Comparison of ENCODE assay signal across 9 cellular contexts in genomic region chr1:54273837-54274192, GRCh38.
DNase-seq lines count a peak whose midpoint lies in the region; ATAC-seq and TF ChIP-seq lines count a peak whose summit lies in the region.
"Had no signal": no experiment of that assay in that cellular context is flagged by ENCODE, and none has a peak within 500 bp of the region (broad histone marks: within the 10 kb centered on the region; RNA-seq: fewer than 3 reads in every experiment).

No MANE protein-coding gene starts in this region.

- DNase-seq in G401 (ENCODE audit: low spot score) (peak; percentile 68), SK-MEL-5 (ENCODE audit: low read depth, low spot score) (peak; percentile 33), left ventricle myocardium inferior (peak; percentile 40), retina (peak; percentile 69), SW 1271 (lab: John Stamatoyannopoulos, UW) (no peak)
- DNase-seq: T-helper 17 cell had no signal

- H3K36me3 ChIP-seq in left ventricle myocardium inferior, result no peaks in the 10 kb centered on the region

- no peaks in the 10 kb centered on the region for H3K9me3 ChIP-seq in left ventricle myocardium inferior (replicated peaks)

- peaks cover 89% of the 10 kb centered on the region for H3K4me1 ChIP-seq in left ventricle myocardium inferior

- TF ChIP-seq CTCF in left ventricle myocardium inferior (IDR thresholded peaks at IDR 0.05; ENCODE audit: borderline replicate concordance), result no peak

- H3K27me3 ChIP-seq in left ventricle myocardium inferior (ENCODE audit: low read depth), result no peaks in the 10 kb centered on the region

- in situ Hi-C loops in G401 (cut with HindIII; ENCODE audit: low sequenced_read_pairs) (no loop called here), SK-MEL-5 (cut with HindIII; ENCODE audit: low pct_unique_long_range_greater_than_20kb, low sequenced_read_pairs) (no loop called here)

- intact Hi-C loops in left ventricle myocardium inferior (cut with micrococcal nuclease), result no loop called here

- H3K27ac ChIP-seq in left ventricle myocardium inferior (replicated peaks), result peak overlapping the region; percentile 84

- ATAC-seq in HG03354 (IDR thresholded peaks at IDR 0.05; ENCODE audit: poor library complexity, severe bottlenecking, unreplicated experiment), result no peak
- ATAC-seq in GM21360 (IDR thresholded peaks at IDR 0.05; ENCODE audit: unreplicated experiment), result no peak
- ATAC-seq in HG03196 (IDR thresholded peaks at IDR 0.05; ENCODE audit: unreplicated experiment), result no peak
- ATAC-seq: T-helper 17 cell had no signal

- H3K4me3 ChIP-seq in left ventricle myocardium inferior, result peak overlapping the region; percentile 22

Comparison
In these comparisons a context has a peak if more than half of its experiments do, and no peak if none do; other contexts are left out.
1. DNase-seq: peak in G401 (single experiment), SK-MEL-5 (single experiment), left ventricle myocardium inferior (single experiment) and retina (single experiment); none in SW 1271 (0 of 2).